ENCODE assay signal across 9 cellular contexts in the genomic region with DNA sequence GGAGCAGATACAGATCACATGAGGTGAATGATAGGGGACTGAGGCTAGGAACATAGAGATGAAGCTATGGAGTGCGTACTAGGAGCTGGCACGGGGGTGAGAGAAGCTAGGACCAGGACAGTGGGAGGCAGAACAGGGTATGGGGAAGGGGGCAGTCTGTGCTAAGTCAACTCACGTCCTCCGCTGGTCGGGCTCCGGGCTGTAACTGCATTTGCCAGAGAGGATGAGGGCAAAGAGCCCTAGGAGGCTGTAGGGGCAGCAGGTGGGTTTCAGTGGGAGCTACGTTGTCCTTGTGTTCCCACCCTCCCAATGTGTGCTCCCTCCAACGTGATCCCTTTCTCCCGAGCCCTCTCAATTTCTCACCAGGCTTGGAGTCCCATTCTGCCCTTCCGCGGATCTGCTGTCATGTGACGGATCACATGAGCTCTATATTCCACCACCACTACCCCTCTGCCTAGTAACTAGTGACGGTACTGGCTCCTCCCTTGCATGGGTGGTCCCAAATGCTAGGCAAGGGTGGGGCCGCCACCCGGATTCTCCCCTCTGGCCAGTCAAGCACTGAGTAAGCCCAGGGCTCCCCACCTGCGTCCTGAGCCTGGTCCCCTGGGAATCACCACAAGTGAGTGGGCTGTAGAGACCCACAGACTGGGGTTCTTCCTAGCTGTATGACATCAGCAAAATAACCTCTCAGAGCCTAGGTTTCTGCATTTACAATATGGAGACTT. TPM values are rescaled to one million over a fixed set of nuclear protein-coding genes. Genes with fewer than 3 reads are reported as not detected.
DNase-seq lines count a peak whose midpoint lies in the region; ATAC-seq and TF ChIP-seq lines count a peak whose summit lies in the region.
"Had no signal": no experiment of that assay in that cellular context is flagged by ENCODE, and none has a peak within 500 bp of the region (broad histone marks: within the 10 kb centered on the region; RNA-seq: fewer than 3 reads in every experiment).

A gene (minus strand): TSS at position 402 of the 725 bp plus-strand sequence. CDS start 22 bp downstream, at position 380.

- no peak within 1 kb of the TSS for H3K4me3 Mint-ChIP-seq in activated B cell treated with CpG ODN at 0.5 μM for 24 hours
- H3K4me3 Mint-ChIP-seq: activated naive CD4-positive, alpha-beta T cell treated with anti-CD3 and anti-CD28 coated beads, Interleukin-2, amount 50 U/mL, for 24 hours had no signal

- peaks cover 7% of the 10 kb centered on the region for H3K4me1 Mint-ChIP-seq in activated B cell treated with CpG ODN at 0.5 μM for 24 hours

- POLR2A ChIA-PET in activated B cell treated with CpG ODN at 0.5 μM for 24 hours (lab: Charles Lee) = interaction anchor here (0.5 to 3.5 kb wide), 20 partner anchors 8 to 928 kb away, joined by 3 to 69 read pairs (median 7); a partner anchor contains a TSS

- no peak within 1 kb of the TSS for H3K27ac Mint-ChIP-seq in activated B cell treated with CpG ODN at 0.5 μM for 24 hours
- H3K27ac Mint-ChIP-seq: activated naive CD4-positive, alpha-beta T cell treated with anti-CD3 and anti-CD28 coated beads, Interleukin-2, amount 50 U/mL, for 24 hours had no signal

- CTCF ChIA-PET in activated B cell treated with CpG ODN at 0.5 μM for 24 hours (lab: Charles Lee) = interaction anchor here (1.0 to 3.0 kb wide), 11 partner anchors 8 to 919 kb away, joined by 3 to 26 read pairs (median 5); a partner anchor contains a TSS

- DNase-seq in AG09319 (ENCODE audit: extremely low read depth, low read depth) (peak; percentile 83), NCI-H345 (lab: John Stamatoyannopoulos, UW) (peak; percentile 94), activated B cell treated with CpG ODN at 0.5 μM for 24 hours (peak; percentile 87), iris pigment epithelial cell (ENCODE audit: low read depth) (peak; percentile 94)
- peak; percentile 89 for DNase-seq in central memory CD4-positive, alpha-beta T cell
- DNase-seq in stimulated activated CD4-positive, alpha-beta T cell treated with anti-CD3 and anti-CD28 coated beads, Interleukin-12 subunit alpha, Interleukin-12 subunit beta, amount 100 ng/mL, for 24 hours (ENCODE audit: low read depth in 2 of 2) = peak; percentile 76 to 83

- H3K27me3 Mint-ChIP-seq in activated B cell treated with CpG ODN at 0.5 μM for 24 hours = no peaks in the 10 kb centered on the region
- H3K27me3 Mint-ChIP-seq: activated naive CD4-positive, alpha-beta T cell treated with anti-CD3 and anti-CD28 coated beads, Interleukin-2, amount 50 U/mL, for 24 hours had no signal

- ATAC-seq in GM19025 (IDR thresholded peaks at IDR 0.05; ENCODE audit: low read depth, unreplicated experiment) (peak; percentile 99), HG03280 (IDR thresholded peaks at IDR 0.05; ENCODE audit: unreplicated experiment) (peak; percentile 99), activated B cell treated with CpG ODN at 0.5 μM for 24 hours (ENCODE audit: low read depth) (peak; percentile 89)

- no peaks in the 10 kb centered on the region for H3K9me3 Mint-ChIP-seq in activated B cell treated with CpG ODN at 0.5 μM for 24 hours
- H3K9me3 Mint-ChIP-seq: activated naive CD4-positive, alpha-beta T cell treated with anti-CD3 and anti-CD28 coated beads, Interleukin-2, amount 50 U/mL, for 24 hours had no signal

- TF ChIP-seq CTCF in AG09319 (IDR thresholded peaks at IDR 0.05; ENCODE audit: low read depth, low read length) (no peak), activated B cell treated with CpG ODN at 0.5 μM for 24 hours (IDR thresholded peaks at IDR 0.05) (no peak)

- peaks cover 8% of the 10 kb centered on the region for H3K36me3 Mint-ChIP-seq in activated B cell treated with CpG ODN at 0.5 μM for 24 hours (ENCODE audit: low read depth)

- intact Hi-C loops in activated B cell treated with CpG ODN at 0.5 μM for 24 hours (cut with micrococcal nuclease) = loop anchor here (1.0 to 2.0 kb wide), 5 partner anchors 16 to 228 kb away; a partner anchor contains a TSS

RNA-seq across cellular contexts. Expression of the gene that starts here (rescaled TPM):
- 98.2 and 123 TPM in 2 replicates for total RNA-seq in activated B cell treated with CpG ODN at 0.5 μM for 24 hours

Comparison
In these comparisons a context has a peak if more than half of its experiments do, and no peak if none do; other contexts are left out.
1. Peak in every context shown above with its lines: DNase-seq and ATAC-seq.